ENCODE assay signal across 10 cellular contexts in genomic region chr11:96272542-96273306, GRCh38.
A peak's percentile ranks its signal among the peaks of the same experiment; 100 is the strongest.
DNase-seq lines count a peak whose midpoint lies in the region; ATAC-seq and TF ChIP-seq lines count a peak whose summit lies in the region.
"Had no signal": no experiment of that assay in that cellular context is flagged by ENCODE, and none has a peak within 500 bp of the region (broad histone marks: within the 10 kb centered on the region; RNA-seq: fewer than 3 reads in every experiment).

No MANE protein-coding gene starts in this region.

- DNase-seq in AG10803 (ENCODE audit: low read depth) = peak; percentile 54
- DNase-seq in PC-3 = peak; percentile 95
- DNase-seq in fibroblast of villous mesenchyme (ENCODE audit: low read depth) = peak; percentile 66
- DNase-seq in stimulated activated CD4-positive, alpha-beta T cell treated with anti-CD3 and anti-CD28 coated beads, Interleukin-4, amount 100 ng/mL, for 24 hours = no peak
- DNase-seq in nucleus accumbens (lab: John Stamatoyannopoulos, UW) = no peak
- no peak for DNase-seq in SJCRH30
- DNase-seq: activated naive CD8-positive, alpha-beta T cell treated with anti-CD3 and anti-CD28 coated beads, Interleukin-2, amount 10 ng/mL, durations not matched to agents 7 days and 5 days; DND-41 had no signal

- no TSS peak for BruUV-seq in PC-3 (replicated peaks; lab: Mats Ljungman, UMichigan)

- no peaks in the 10 kb centered on the region for H3K27me3 ChIP-seq in PC-3 (ENCODE audit: low read length)
- no peaks in the 10 kb centered on the region for H3K27me3 ChIP-seq in SJCRH30

- peak overlapping the region; percentile 73 for H3K4me2 ChIP-seq in PC-3 (ENCODE audit: low read length)

- POLR2A ChIA-PET in PC-3 (lab: Charles Lee; ENCODE audit: unreplicated experiment) = no interaction called here

- H3K36me3 ChIP-seq in PC-3 (ENCODE audit: low read depth, low read length) = peaks cover 5% of the 10 kb centered on the region; the same call in 1 of the 2 replicates
- no peaks in the 10 kb centered on the region for H3K36me3 ChIP-seq in SJCRH30

- no peaks in the 10 kb centered on the region for H3K9me2 ChIP-seq in PC-3 (replicated peaks; ENCODE audit: low read length)

- no peak overlapping the region for H3K4me3 ChIP-seq in AG10803 (ENCODE audit: low read length)
- peak overlapping the region; percentile 43 for H3K4me3 ChIP-seq in PC-3 (ENCODE audit: low read length)
- no peak overlapping the region for H3K4me3 ChIP-seq in fibroblast of villous mesenchyme (ENCODE audit: low read depth, low read length)
- no peak overlapping the region for H3K4me3 ChIP-seq in SJCRH30

- H3K27ac ChIP-seq in PC-3 (ENCODE audit: low read length) = peak overlapping the region; percentile 84
- no peak overlapping the region for H3K27ac ChIP-seq in SJCRH30

- no peak overlapping the region for H2AFZ ChIP-seq in PC-3 (ENCODE audit: low read length)

- intact Hi-C loops in PC-3 (cut with micrococcal nuclease) = loop anchor here (2.0 kb wide), 2 partner anchors 34 to 70 kb away; partner anchors contain the start of gene MAML2

- no peaks in the 10 kb centered on the region for H4K20me1 ChIP-seq in PC-3 (ENCODE audit: low read length)

- TF ChIP-seq CTCF in AG10803 (conservative IDR thresholded peaks at IDR 0.05; ENCODE audit: low read length) = no peak
- no peak for TF ChIP-seq CTCF in PC-3 (conservative IDR thresholded peaks at IDR 0.05; ENCODE audit: low read depth, low read length)
- no peak for TF ChIP-seq CTCF in fibroblast of villous mesenchyme (IDR thresholded peaks at IDR 0.05; ENCODE audit: insufficient read depth, low read depth, low read length)

- peak overlapping the region; percentile 14 for H3K9ac ChIP-seq in PC-3 (ENCODE audit: low read length)

- H3K4me1 ChIP-seq in PC-3 (ENCODE audit: insufficient read depth, low read length) (peaks cover 25% of the 10 kb centered on the region), SJCRH30 (no peaks in the 10 kb centered on the region)

- ATAC-seq in GM21515 (IDR thresholded peaks at IDR 0.05; ENCODE audit: unreplicated experiment) (peak; percentile 59), PC-3 (peak; percentile 79), GM19397 (IDR thresholded peaks at IDR 0.05; ENCODE audit: unreplicated experiment) (no peak)

- CTCF ChIA-PET in PC-3 (lab: Charles Lee) = interaction anchor here (1.0 kb wide), 1 partner anchor 70 kb away, joined by 6 read pairs; the partner anchor contains the start of gene MAML2

- H3K9me3 ChIP-seq in PC-3 (ENCODE audit: low read length) (no peaks in the 10 kb centered on the region), SJCRH30 (replicated peaks) (no peaks in the 10 kb centered on the region)

- H3F3A ChIP-seq in PC-3 (ENCODE audit: low read length, unreplicated experiment) = no peaks in the 10 kb centered on the region

- H3K79me2 ChIP-seq in PC-3 (ENCODE audit: low read length) = peaks cover 5% of the 10 kb centered on the region; the same call in 1 of the 2 replicates

Comparison
In these comparisons a context has a peak if more than half of its experiments do, and no peak if none do; other contexts are left out.
1. DNase-seq: peak in AG10803 (single experiment), PC-3 (single experiment) and fibroblast of villous mesenchyme (single experiment); none in stimulated activated CD4-positive, alpha-beta T cell treated with anti-CD3 and anti-CD28 coated beads, Interleukin-4, amount 100 ng/mL, for 24 hours (single experiment), nucleus accumbens (0 of 56) and SJCRH30 (0 of 2).